8 cellular contexts compared by ENCODE assay signal in the genomic region with DNA sequence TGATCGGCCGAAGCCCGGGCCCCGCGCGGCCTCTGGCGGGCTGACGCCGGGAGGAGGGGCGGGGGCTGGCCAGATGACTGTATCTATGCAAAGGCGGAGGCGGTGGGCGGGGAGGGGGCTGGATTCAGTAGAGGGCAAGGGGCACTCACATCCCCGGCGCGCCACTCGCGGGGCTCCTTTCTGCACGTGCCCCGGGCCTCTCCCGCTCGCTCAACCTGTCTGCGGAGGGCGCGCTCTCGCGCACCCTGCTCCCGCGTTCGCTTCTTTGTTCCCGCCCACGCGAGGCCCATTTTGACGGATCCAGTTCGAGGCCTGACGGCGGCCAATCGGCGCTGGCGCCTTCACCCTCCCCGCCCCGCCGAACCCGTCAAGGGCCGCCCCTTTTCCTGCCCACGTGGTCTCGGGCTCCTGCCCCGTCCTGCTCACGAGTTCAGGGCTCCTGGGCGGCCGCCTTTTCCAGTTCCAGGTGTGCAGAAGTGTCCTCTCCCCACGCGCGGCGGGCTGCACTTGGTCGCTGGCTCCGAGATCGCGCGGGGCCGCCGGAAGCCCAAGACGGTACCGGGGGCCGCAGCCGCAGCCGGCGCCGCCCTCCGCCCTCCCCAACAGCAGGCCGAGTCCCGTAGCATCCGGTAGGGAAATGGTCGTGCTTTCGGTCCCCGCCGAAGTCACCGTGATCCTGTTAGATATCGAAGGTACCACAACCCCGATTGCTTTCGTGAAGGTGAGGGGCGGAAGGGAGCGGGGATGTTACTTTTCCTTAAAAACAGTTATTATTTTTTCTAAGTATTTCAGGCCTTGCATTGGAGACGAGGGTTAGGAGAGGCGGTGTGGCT. TPM values are rescaled to one million over a fixed set of nuclear protein-coding genes. Genes with fewer than 3 reads are reported as not detected.
DNase-seq lines count a peak whose midpoint lies in the region; TF ChIP-seq lines count a peak whose summit lies in the region.

A gene (plus strand): TSS at position 398 of the 833 bp plus-strand sequence. CDS start 240 bp downstream, at position 638.
A gene (minus strand): TSS at position 270 of the 833 bp plus-strand sequence. CDS start 772 bp downstream, outside the sequence.

- DNase-seq in HAP-1 (ENCODE audit: low spot score in 2 of 2): peak; percentile 96 to 98
- peak; percentile 95 for DNase-seq in MM.1S
- DNase-seq in SIG-M5 (lab: John Stamatoyannopoulos, UW): peak; percentile 70
- peak; percentile 89 for DNase-seq in activated gamma-delta T cell (lab: John Stamatoyannopoulos, UW)
- DNase-seq in fibroblast of villous mesenchyme (ENCODE audit: low read depth): peak; percentile 92
- peak; percentile 96 for DNase-seq in neural progenitor cell (ENCODE audit: low spot score)
- peak; percentile 92 for DNase-seq in stromal cell of bone marrow (ENCODE audit: low read depth)

- H3K4me1 ChIP-seq in ES-I3 (ENCODE audit: insufficient read depth, low read length) (peaks cover 17% of the 10 kb centered on the region), HAP-1 (peaks cover 20% of the 10 kb centered on the region), MM.1S (ENCODE audit: low read length) (peaks cover 10% of the 10 kb centered on the region; the same call in 1 of the 2 replicates), neural progenitor cell (peaks cover 39% of the 10 kb centered on the region)

- peak within 1 kb of the TSS; percentile 98 for H3K4me3 Mint-ChIP-seq in neural progenitor cell

- H3K79me2 ChIP-seq in MM.1S (ENCODE audit: low read length): peaks cover 91% of the 10 kb centered on the region
- peaks cover 96% of the 10 kb centered on the region for H3K79me2 ChIP-seq in neural progenitor cell (ENCODE audit: low read depth)

- TF ChIP-seq CTCF in MM.1S (IDR thresholded peaks at IDR 0.05; ENCODE audit: low read length) (no peak), fibroblast of villous mesenchyme (IDR thresholded peaks at IDR 0.05; ENCODE audit: insufficient read depth, low read depth, low read length) (no peak), neural progenitor cell (IDR thresholded peaks at IDR 0.05) (no peak)

- peaks cover 47% of the 10 kb centered on the region for H4K20me1 ChIP-seq in MM.1S (ENCODE audit: insufficient read depth, low read length)
- peaks cover 68% of the 10 kb centered on the region for H4K20me1 ChIP-seq in neural progenitor cell (ENCODE audit: low read depth)

- H3K4me2 ChIP-seq in MM.1S (ENCODE audit: low read depth, low read length) (peak within 1 kb of the TSS; percentile 79), neural progenitor cell (peak within 1 kb of the TSS; percentile 92)

- no peaks in the 10 kb centered on the region for H3K27me3 ChIP-seq in HAP-1 (ENCODE audit: low read depth)
- no peaks in the 10 kb centered on the region for H3K27me3 ChIP-seq in MM.1S (replicated peaks; ENCODE audit: insufficient read depth, low read length)
- H3K27me3 ChIP-seq in neural progenitor cell: no peaks in the 10 kb centered on the region

- peak within 1 kb of the TSS; percentile 100 for H3K27ac Mint-ChIP-seq in neural progenitor cell

- peaks cover 11% of the 10 kb centered on the region for H3K27me3 Mint-ChIP-seq in neural progenitor cell (ENCODE audit: insufficient read depth, low read depth)

- H3K9me3 Mint-ChIP-seq in neural progenitor cell: peaks cover 2% of the 10 kb centered on the region

- H2AFZ ChIP-seq in MM.1S (ENCODE audit: low read length) (peak within 1 kb of the TSS; percentile 78), neural progenitor cell (replicated peaks) (peak within 1 kb of the TSS; percentile 86)

- H3K27ac ChIP-seq in MM.1S (ENCODE audit: low read length) (peak within 1 kb of the TSS; percentile 93), neural progenitor cell (peak within 1 kb of the TSS; percentile 99)

- H3K36me3 ChIP-seq in ES-I3 (ENCODE audit: insufficient read depth, low read length) (peaks cover 22% of the 10 kb centered on the region), HAP-1 (replicated peaks) (peaks cover 43% of the 10 kb centered on the region), MM.1S (replicated peaks; ENCODE audit: insufficient read depth, low read length) (peaks cover 16% of the 10 kb centered on the region), neural progenitor cell (peaks cover 25% of the 10 kb centered on the region)

- H3K36me3 Mint-ChIP-seq in neural progenitor cell: peaks cover 54% of the 10 kb centered on the region

- H3K4me3 ChIP-seq in HAP-1 (peak within 1 kb of the TSS; percentile 90), MM.1S (ENCODE audit: low read length) (peak within 1 kb of the TSS; percentile 90), fibroblast of villous mesenchyme (ENCODE audit: low read depth, low read length) (peak within 1 kb of the TSS; percentile 74), neural progenitor cell (peak within 1 kb of the TSS; percentile 97)

- H3F3A ChIP-seq in MM.1S (ENCODE audit: insufficient read depth, low read length) (peaks cover 25% of the 10 kb centered on the region), neural progenitor cell (ENCODE audit: low read depth) (peaks cover 32% of the 10 kb centered on the region)

- H3K9me3 ChIP-seq in ES-I3 (ENCODE audit: control insufficient read depth, insufficient read depth, low read length): no peaks in the 10 kb centered on the region
- H3K9me3 ChIP-seq in HAP-1: no peaks in the 10 kb centered on the region
- H3K9me3 ChIP-seq in MM.1S (replicated peaks; ENCODE audit: insufficient read depth, low read length): no peaks in the 10 kb centered on the region
- no peaks in the 10 kb centered on the region for H3K9me3 ChIP-seq in neural progenitor cell (ENCODE audit: low read depth)

- peaks cover 52% of the 10 kb centered on the region for H3K4me1 Mint-ChIP-seq in neural progenitor cell

- in situ Hi-C loops in HAP-1 (cut with MboI; ENCODE audit: low sequenced_read_pairs): no loop called here

- no peaks in the 10 kb centered on the region for H3K9me2 ChIP-seq in MM.1S (replicated peaks; ENCODE audit: insufficient read depth, low read length)

- peak within 1 kb of the TSS; percentile 96 for H3K9ac ChIP-seq in ES-I3 (ENCODE audit: low read depth, low read length)
- peak within 1 kb of the TSS; percentile 97 for H3K9ac ChIP-seq in MM.1S (ENCODE audit: low read length)
- H3K9ac ChIP-seq in neural progenitor cell: peak within 1 kb of the TSS; percentile 97

RNA-seq across cellular contexts. Expression of the first gene that starts in this region (rescaled TPM):
- 36.7 TPM in 2 replicates for total RNA-seq in fibroblast of villous mesenchyme
- 44.6 and 64.4 TPM in 2 replicates for total RNA-seq in neural progenitor cell (ENCODE audit: low replicate concordance)

RNA-seq across cellular contexts. Expression of the second gene that starts in this region (rescaled TPM):
- total RNA-seq in fibroblast of villous mesenchyme (174 and 188 TPM in 2 replicates), neural progenitor cell (ENCODE audit: low replicate concordance) (423 and 699 TPM in 2 replicates)

Comparison
In these comparisons a context has a peak if more than half of its experiments do, and no peak if none do; other contexts are left out.
1. Peak in every context shown above with its lines: DNase-seq, H3K4me3 ChIP-seq and H3K27ac ChIP-seq.